In genomic region chr5:36402512-36402906, GRCh38 we compare ENCODE assay signal across 1 cellular context.
TF ChIP-seq lines count a peak whose summit lies in the region.

No MANE protein-coding gene starts in this region.

TF ChIP-seq in GM23338, 12 proteins besides CTCF, POLR2A, EP300 and RAD21 (continued from another document):
- TF ChIP-seq, protein P1, sequence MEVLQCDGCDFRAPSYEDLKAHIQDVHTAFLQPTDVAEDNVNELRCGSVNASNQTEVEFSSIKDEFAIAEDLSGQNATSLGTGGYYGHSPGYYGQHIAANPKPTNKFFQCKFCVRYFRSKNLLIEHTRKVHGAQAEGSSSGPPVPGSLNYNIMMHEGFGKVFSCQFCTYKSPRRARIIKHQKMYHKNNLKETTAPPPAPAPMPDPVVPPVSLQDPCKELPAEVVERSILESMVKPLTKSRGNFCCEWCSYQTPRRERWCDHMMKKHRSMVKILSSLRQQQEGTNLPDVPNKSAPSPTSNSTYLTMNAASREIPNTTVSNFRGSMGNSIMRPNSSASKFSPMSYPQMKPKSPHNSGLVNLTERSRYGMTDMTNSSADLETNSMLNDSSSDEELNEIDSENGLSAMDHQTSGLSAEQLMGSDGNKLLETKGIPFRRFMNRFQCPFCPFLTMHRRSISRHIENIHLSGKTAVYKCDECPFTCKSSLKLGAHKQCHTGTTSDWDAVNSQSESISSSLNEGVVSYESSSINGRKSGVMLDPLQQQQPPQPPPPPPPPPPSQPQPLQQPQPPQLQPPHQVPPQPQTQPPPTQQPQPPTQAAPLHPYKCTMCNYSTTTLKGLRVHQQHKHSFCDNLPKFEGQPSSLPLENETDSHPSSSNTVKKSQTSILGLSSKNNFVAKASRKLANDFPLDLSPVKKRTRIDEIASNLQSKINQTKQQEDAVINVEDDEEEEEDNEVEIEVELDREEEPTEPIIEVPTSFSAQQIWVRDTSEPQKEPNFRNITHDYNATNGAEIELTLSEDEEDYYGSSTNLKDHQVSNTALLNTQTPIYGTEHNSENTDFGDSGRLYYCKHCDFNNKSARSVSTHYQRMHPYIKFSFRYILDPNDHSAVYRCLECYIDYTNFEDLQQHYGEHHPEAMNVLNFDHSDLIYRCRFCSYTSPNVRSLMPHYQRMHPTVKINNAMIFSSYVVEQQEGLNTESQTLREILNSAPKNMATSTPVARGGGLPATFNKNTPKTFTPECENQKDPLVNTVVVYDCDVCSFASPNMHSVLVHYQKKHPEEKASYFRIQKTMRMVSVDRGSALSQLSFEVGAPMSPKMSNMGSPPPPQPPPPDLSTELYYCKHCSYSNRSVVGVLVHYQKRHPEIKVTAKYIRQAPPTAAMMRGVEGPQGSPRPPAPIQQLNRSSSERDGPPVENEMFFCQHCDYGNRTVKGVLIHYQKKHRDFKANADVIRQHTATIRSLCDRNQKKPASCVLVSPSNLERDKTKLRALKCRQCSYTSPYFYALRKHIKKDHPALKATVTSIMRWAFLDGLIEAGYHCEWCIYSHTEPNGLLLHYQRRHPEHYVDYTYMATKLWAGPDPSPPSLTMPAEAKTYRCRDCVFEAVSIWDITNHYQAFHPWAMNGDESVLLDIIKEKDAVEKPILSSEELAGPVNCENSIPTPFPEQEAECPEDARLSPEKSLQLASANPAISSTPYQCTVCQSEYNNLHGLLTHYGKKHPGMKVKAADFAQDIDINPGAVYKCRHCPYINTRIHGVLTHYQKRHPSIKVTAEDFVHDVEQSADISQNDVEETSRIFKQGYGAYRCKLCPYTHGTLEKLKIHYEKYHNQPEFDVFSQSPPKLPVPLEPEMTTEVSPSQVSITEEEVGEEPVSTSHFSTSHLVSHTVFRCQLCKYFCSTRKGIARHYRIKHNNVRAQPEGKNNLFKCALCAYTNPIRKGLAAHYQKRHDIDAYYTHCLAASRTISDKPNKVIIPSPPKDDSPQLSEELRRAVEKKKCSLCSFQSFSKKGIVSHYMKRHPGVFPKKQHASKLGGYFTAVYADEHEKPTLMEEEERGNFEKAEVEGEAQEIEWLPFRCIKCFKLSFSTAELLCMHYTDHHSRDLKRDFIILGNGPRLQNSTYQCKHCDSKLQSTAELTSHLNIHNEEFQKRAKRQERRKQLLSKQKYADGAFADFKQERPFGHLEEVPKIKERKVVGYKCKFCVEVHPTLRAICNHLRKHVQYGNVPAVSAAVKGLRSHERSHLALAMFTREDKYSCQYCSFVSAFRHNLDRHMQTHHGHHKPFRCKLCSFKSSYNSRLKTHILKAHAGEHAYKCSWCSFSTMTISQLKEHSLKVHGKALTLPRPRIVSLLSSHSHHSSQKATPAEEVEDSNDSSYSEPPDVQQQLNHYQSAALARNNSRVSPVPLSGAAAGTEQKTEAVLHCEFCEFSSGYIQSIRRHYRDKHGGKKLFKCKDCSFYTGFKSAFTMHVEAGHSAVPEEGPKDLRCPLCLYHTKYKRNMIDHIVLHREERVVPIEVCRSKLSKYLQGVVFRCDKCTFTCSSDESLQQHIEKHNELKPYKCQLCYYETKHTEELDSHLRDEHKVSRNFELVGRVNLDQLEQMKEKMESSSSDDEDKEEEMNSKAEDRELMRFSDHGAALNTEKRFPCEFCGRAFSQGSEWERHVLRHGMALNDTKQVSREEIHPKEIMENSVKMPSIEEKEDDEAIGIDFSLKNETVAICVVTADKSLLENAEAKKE (CRISPR knock-in tag; IDR thresholded peaks at IDR 0.05), result no peak
- TF ChIP-seq STAT1 (IDR thresholded peaks at IDR 0.05; ENCODE audit: unreplicated experiment), result no peak
- TF ChIP-seq, protein P2, sequence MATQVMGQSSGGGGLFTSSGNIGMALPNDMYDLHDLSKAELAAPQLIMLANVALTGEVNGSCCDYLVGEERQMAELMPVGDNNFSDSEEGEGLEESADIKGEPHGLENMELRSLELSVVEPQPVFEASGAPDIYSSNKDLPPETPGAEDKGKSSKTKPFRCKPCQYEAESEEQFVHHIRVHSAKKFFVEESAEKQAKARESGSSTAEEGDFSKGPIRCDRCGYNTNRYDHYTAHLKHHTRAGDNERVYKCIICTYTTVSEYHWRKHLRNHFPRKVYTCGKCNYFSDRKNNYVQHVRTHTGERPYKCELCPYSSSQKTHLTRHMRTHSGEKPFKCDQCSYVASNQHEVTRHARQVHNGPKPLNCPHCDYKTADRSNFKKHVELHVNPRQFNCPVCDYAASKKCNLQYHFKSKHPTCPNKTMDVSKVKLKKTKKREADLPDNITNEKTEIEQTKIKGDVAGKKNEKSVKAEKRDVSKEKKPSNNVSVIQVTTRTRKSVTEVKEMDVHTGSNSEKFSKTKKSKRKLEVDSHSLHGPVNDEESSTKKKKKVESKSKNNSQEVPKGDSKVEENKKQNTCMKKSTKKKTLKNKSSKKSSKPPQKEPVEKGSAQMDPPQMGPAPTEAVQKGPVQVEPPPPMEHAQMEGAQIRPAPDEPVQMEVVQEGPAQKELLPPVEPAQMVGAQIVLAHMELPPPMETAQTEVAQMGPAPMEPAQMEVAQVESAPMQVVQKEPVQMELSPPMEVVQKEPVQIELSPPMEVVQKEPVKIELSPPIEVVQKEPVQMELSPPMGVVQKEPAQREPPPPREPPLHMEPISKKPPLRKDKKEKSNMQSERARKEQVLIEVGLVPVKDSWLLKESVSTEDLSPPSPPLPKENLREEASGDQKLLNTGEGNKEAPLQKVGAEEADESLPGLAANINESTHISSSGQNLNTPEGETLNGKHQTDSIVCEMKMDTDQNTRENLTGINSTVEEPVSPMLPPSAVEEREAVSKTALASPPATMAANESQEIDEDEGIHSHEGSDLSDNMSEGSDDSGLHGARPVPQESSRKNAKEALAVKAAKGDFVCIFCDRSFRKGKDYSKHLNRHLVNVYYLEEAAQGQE (IDR thresholded peaks at IDR 0.05; ENCODE audit: unreplicated experiment), result no peak
- TF ChIP-seq, protein P3, sequence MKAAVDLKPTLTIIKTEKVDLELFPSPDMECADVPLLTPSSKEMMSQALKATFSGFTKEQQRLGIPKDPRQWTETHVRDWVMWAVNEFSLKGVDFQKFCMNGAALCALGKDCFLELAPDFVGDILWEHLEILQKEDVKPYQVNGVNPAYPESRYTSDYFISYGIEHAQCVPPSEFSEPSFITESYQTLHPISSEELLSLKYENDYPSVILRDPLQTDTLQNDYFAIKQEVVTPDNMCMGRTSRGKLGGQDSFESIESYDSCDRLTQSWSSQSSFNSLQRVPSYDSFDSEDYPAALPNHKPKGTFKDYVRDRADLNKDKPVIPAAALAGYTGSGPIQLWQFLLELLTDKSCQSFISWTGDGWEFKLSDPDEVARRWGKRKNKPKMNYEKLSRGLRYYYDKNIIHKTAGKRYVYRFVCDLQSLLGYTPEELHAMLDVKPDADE (IDR thresholded peaks at IDR 0.05), result no peak
TF ChIP-seq in GM23338: peak in this region for 0.
